ENCODE assay signal across 27 cellular contexts in genomic region chr11:1419811-1420210, GRCh38.
"Had no signal": no experiment of that assay in that cellular context is flagged by ENCODE, and none has a peak within 500 bp of the region (broad histone marks: within the 10 kb centered on the region; RNA-seq: fewer than 3 reads in every experiment).

No MANE protein-coding gene starts in this region.

- DNase-seq: activated B cell treated with CpG ODN at 0.5 μM for 24 hours; activated CD4-positive, alpha-beta memory T cell treated with anti-CD3 and anti-CD28 coated beads for 36 hours; activated CD4-positive, alpha-beta T cell treated with anti-CD3 and anti-CD28 coated beads for 36 hours; activated CD4-positive, alpha-beta T cell treated with anti-CD3 and anti-CD28 coated beads, Interleukin-2, amount 10 ng/mL, durations not matched to agents 24 days and 14 days; activated CD4-positive, CD25-positive, alpha-beta regulatory T cell treated with anti-CD3 and anti-CD28 coated beads, Interleukin-2, amount 50 U/mL, for 72 hours; activated CD8-positive, alpha-beta memory T cell treated with anti-CD3 and anti-CD28 coated beads, Interleukin-2, amount 10 ng/mL, durations not matched to agents 7 days and 5 days; activated CD8-positive, alpha-beta memory T cell treated with anti-CD3 and anti-CD28 coated beads, Interleukin-2, amount 50 U/mL, for 4 hours; activated CD8-positive, alpha-beta T cell treated with anti-CD3 and anti-CD28 coated beads, Interleukin-2, amount 10 ng/mL, durations not matched to agents 7 days and 5 days; activated effector memory CD4-positive, alpha-beta T cell treated with anti-CD3 and anti-CD28 coated beads, Interleukin-2, amount 50 U/mL, for 16 hours; activated naive CD4-positive, alpha-beta T cell treated with anti-CD3 and anti-CD28 coated beads for 36 hours; activated naive CD8-positive, alpha-beta T cell treated with anti-CD3 and anti-CD28 coated beads for 36 hours; activated naive CD8-positive, alpha-beta T cell treated with anti-CD3 and anti-CD28 coated beads, Interleukin-2, amount 50 U/mL, for 24 hours; activated T-cell treated with anti-CD3 and anti-CD28 coated beads, Interleukin-2, amount 50 U/mL, for 1 hour; activated T-cell treated with anti-CD3 and anti-CD28 coated beads, Interleukin-2, amount 50 U/mL, for 48 hours; adrenal gland; aorta; body of pancreas; central memory CD4-positive, alpha-beta T cell; cerebellar nuclear complex; colonic mucosa; effector memory CD4-positive, alpha-beta T cell; endodermal cell; foreskin fibroblast; heart left ventricle; T-cell; T1000; WERI-Rb-1 had no signal

- H3K27ac ChIP-seq: adrenal gland, body of pancreas, colonic mucosa, heart left ventricle, WERI-Rb-1 had no signal
